Comparison of ENCODE assay signal across 8 cellular contexts in the genomic region with DNA sequence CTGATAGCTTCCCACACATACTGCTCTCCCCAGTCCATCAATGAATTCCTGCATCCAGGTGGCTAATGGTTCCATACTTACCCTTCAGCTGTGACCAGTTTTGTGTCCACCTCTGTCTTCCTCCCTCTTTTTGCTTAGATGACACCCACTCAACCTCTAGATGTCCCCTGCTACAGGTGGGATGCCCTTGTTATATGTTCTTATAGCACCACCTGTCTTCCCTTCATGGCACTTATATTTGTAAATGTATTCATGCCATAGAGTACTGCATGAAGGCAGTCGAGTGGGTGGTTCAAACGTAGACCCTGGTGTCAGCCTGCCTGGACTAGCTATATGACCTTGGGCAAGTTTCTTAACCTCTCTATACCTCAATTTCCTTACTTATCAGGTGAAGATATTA. TPM values are rescaled to one million over a fixed set of nuclear protein-coding genes. Genes with fewer than 3 reads are reported as not detected.
DNase-seq lines count a peak whose midpoint lies in the region; ATAC-seq and TF ChIP-seq lines count a peak whose summit lies in the region.

No MANE protein-coding gene starts in this region.

- H3K36me3 Mint-ChIP-seq in natural killer cell treated with Interleukin-12 subunit alpha and Interleukin-12 subunit beta and Interleukin-15 and Interleukin-18, amount 100 ng/mL, for 72 hours = peaks cover 10% of the 10 kb centered on the region
- H3K36me3 Mint-ChIP-seq in mesothelial cell of epicardium = peaks cover 17% of the 10 kb centered on the region

- H3K4me2 ChIP-seq in SK-N-SH = no peak overlapping the region

- H3K36me3 ChIP-seq in SK-N-SH (replicated peaks in 1 of 2; ENCODE audit: control insufficient read depth in 1 of 2, insufficient read depth in 2 of 2, low read length in 1 of 2) = peaks cover 0 to 4% of the 10 kb centered on the region in 2 experiments

- DNase-seq in SK-N-SH (peak; percentile 16), left colon (no peak), NCI-H2227 treated with DMSO at 0.1 percent for 48 hours (lab: John Stamatoyannopoulos, UW) (no peak), activated gamma-delta T cell (lab: John Stamatoyannopoulos, UW) (no peak), mesothelial cell of epicardium (ENCODE audit: low spot score in 2 of 2, unreplicated experiment in 2 of 2) (no peak)
- DNase-seq in natural killer cell treated with Interleukin-12 subunit alpha and Interleukin-12 subunit beta and Interleukin-15 and Interleukin-18, amount 100 ng/mL, for 72 hours (ENCODE audit: low spot score) = no peak

- H4K20me1 ChIP-seq in SK-N-SH (ENCODE audit: insufficient read depth) = no peaks in the 10 kb centered on the region

- no peaks in the 10 kb centered on the region for H3K9me3 ChIP-seq in SK-N-SH

- no peaks in the 10 kb centered on the region for H3K4me1 ChIP-seq in SK-N-SH (ENCODE audit: control insufficient read depth in 1 of 2, insufficient read depth in 2 of 2, low read depth in 1 of 2, low read length in 1 of 2)

- H3K27me3 Mint-ChIP-seq in natural killer cell treated with Interleukin-12 subunit alpha and Interleukin-12 subunit beta and Interleukin-15 and Interleukin-18, amount 100 ng/mL, for 72 hours = peaks cover 20 to 40% of the 10 kb centered on the region in 2 donors
- H3K27me3 Mint-ChIP-seq in mesothelial cell of epicardium (ENCODE audit: low read depth) = peaks cover 4% of the 10 kb centered on the region

- no peaks in the 10 kb centered on the region for H3K9me3 Mint-ChIP-seq in natural killer cell treated with Interleukin-12 subunit alpha and Interleukin-12 subunit beta and Interleukin-15 and Interleukin-18, amount 100 ng/mL, for 72 hours
- H3K9me3 Mint-ChIP-seq in mesothelial cell of epicardium = peaks cover 15% of the 10 kb centered on the region

- TF ChIP-seq EP300 in SK-N-SH (IDR thresholded peaks at IDR 0.05; ENCODE audit: borderline replicate concordance in 1 of 2, low read depth in 1 of 2, low read length in 1 of 2) = no peak

- 22% methylated on average over 2 of the region's 2 CpGs for WGBS in SK-N-SH (ENCODE audit: low lambda C conversion rate)

- H3K9me2 ChIP-seq in SK-N-SH = no peaks in the 10 kb centered on the region

- no peak overlapping the region for H3K4me3 Mint-ChIP-seq in natural killer cell treated with Interleukin-12 subunit alpha and Interleukin-12 subunit beta and Interleukin-15 and Interleukin-18, amount 100 ng/mL, for 72 hours
- no peak overlapping the region for H3K4me3 Mint-ChIP-seq in mesothelial cell of epicardium

- no peak overlapping the region for H3K9ac ChIP-seq in SK-N-SH

- peak; percentile 57 for TF ChIP-seq RAD21 in SK-N-SH (IDR thresholded peaks at IDR 0.05; ENCODE audit: low read length)

- H3K27ac Mint-ChIP-seq in natural killer cell treated with Interleukin-12 subunit alpha and Interleukin-12 subunit beta and Interleukin-15 and Interleukin-18, amount 100 ng/mL, for 72 hours = no peak overlapping the region
- no peak overlapping the region for H3K27ac Mint-ChIP-seq in mesothelial cell of epicardium

- TF ChIP-seq CTCF in SK-N-SH (IDR thresholded peaks at IDR 0.05) (peak; percentile 27), mesothelial cell of epicardium (IDR thresholded peaks at IDR 0.05; ENCODE audit: unreplicated experiment) (no peak)

- intact Hi-C loops in left colon (cut with DNase I, micrococcal nuclease) = no loop called here

- H2AFZ ChIP-seq in SK-N-SH (ENCODE audit: low read depth) = no peak overlapping the region

- CTCF ChIA-PET in SK-N-SH (lab: Yijun Ruan, JAX) = interaction anchor here (1.0 to 2.4 kb wide), 3 partner anchors 120 to 318 kb away, joined by 4 to 9 read pairs (median 7); no protein-coding TSS in a partner anchor

- H3K4me1 Mint-ChIP-seq in natural killer cell treated with Interleukin-12 subunit alpha and Interleukin-12 subunit beta and Interleukin-15 and Interleukin-18, amount 100 ng/mL, for 72 hours (ENCODE audit: low read depth in 2 of 2) = peaks cover 2 to 4% of the 10 kb centered on the region in 2 donors
- peaks cover 2% of the 10 kb centered on the region for H3K4me1 Mint-ChIP-seq in mesothelial cell of epicardium

- H3K27ac ChIP-seq in SK-N-SH (ENCODE audit: low read depth in 2 of 2, low read length in 1 of 2) = no peak overlapping the region

- H3K27me3 ChIP-seq in SK-N-SH (ENCODE audit: insufficient read depth) = no peaks in the 10 kb centered on the region

- no peaks in the 10 kb centered on the region for H3F3A ChIP-seq in SK-N-SH (replicated peaks; ENCODE audit: insufficient read depth)

- no peaks in the 10 kb centered on the region for H3K79me2 ChIP-seq in SK-N-SH (ENCODE audit: insufficient read depth)

- no peak overlapping the region for H3K4me3 ChIP-seq in SK-N-SH (ENCODE audit: low read depth in 2 of 2, low read length in 1 of 2)

- ATAC-seq in GM19023 (IDR thresholded peaks at IDR 0.05; ENCODE audit: unreplicated experiment) (peak; percentile 77), HG02943 (IDR thresholded peaks at IDR 0.05; ENCODE audit: low read depth, unreplicated experiment) (peak; percentile 64), left colon (peak; percentile 58)
- ATAC-seq in natural killer cell treated with Interleukin-12 subunit alpha and Interleukin-12 subunit beta and Interleukin-15 and Interleukin-18, amount 100 ng/mL, for 72 hours = no peak

- POLR2A ChIA-PET in SK-N-SH (lab: Yijun Ruan, JAX) = no interaction called here

TF ChIP-seq in SK-N-SH, 30 proteins besides CTCF, POLR2A, EP300 and RAD21:
- TF ChIP-seq SMC3 (IDR thresholded peaks at IDR 0.05; ENCODE audit: low read depth, low read length) (peak; percentile 28; the same call in 1 of the 2 replicates), TAF1 (IDR thresholded peaks at IDR 0.05; ENCODE audit: borderline replicate concordance, low read depth, low read length) (no peak), RCOR1 (IDR thresholded peaks at IDR 0.05; ENCODE audit: low read length) (no peak), CHD2 (IDR thresholded peaks at IDR 0.05; ENCODE audit: low read length, partially characterized antibody) (no peak)
- TF ChIP-seq, protein P1, sequence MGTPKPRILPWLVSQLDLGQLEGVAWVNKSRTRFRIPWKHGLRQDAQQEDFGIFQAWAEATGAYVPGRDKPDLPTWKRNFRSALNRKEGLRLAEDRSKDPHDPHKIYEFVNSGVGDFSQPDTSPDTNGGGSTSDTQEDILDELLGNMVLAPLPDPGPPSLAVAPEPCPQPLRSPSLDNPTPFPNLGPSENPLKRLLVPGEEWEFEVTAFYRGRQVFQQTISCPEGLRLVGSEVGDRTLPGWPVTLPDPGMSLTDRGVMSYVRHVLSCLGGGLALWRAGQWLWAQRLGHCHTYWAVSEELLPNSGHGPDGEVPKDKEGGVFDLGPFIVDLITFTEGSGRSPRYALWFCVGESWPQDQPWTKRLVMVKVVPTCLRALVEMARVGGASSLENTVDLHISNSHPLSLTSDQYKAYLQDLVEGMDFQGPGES (IDR thresholded peaks at IDR 0.05; ENCODE audit: low read depth, low read length) = no peak
- TF ChIP-seq, protein P2, sequence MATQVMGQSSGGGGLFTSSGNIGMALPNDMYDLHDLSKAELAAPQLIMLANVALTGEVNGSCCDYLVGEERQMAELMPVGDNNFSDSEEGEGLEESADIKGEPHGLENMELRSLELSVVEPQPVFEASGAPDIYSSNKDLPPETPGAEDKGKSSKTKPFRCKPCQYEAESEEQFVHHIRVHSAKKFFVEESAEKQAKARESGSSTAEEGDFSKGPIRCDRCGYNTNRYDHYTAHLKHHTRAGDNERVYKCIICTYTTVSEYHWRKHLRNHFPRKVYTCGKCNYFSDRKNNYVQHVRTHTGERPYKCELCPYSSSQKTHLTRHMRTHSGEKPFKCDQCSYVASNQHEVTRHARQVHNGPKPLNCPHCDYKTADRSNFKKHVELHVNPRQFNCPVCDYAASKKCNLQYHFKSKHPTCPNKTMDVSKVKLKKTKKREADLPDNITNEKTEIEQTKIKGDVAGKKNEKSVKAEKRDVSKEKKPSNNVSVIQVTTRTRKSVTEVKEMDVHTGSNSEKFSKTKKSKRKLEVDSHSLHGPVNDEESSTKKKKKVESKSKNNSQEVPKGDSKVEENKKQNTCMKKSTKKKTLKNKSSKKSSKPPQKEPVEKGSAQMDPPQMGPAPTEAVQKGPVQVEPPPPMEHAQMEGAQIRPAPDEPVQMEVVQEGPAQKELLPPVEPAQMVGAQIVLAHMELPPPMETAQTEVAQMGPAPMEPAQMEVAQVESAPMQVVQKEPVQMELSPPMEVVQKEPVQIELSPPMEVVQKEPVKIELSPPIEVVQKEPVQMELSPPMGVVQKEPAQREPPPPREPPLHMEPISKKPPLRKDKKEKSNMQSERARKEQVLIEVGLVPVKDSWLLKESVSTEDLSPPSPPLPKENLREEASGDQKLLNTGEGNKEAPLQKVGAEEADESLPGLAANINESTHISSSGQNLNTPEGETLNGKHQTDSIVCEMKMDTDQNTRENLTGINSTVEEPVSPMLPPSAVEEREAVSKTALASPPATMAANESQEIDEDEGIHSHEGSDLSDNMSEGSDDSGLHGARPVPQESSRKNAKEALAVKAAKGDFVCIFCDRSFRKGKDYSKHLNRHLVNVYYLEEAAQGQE (IDR thresholded peaks at IDR 0.05; ENCODE audit: low read depth, low read length) = no peak
- TF ChIP-seq, protein P3, sequence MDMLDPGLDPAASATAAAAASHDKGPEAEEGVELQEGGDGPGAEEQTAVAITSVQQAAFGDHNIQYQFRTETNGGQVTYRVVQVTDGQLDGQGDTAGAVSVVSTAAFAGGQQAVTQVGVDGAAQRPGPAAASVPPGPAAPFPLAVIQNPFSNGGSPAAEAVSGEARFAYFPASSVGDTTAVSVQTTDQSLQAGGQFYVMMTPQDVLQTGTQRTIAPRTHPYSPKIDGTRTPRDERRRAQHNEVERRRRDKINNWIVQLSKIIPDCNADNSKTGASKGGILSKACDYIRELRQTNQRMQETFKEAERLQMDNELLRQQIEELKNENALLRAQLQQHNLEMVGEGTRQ (IDR thresholded peaks at IDR 0.05; ENCODE audit: borderline replicate concordance, low read depth, low read length) = no peak
TF ChIP-seq in SK-N-SH: peak in this region for 1.

RNA-seq across cellular contexts. Expression of a gene that starts 6.5 kb away (rescaled TPM):
- polyA plus RNA-seq in SK-N-SH (2012; rRNA removed) = 4.5 and 6.0 TPM in 2 replicates
- polyA plus RNA-seq in SK-N-SH (2012; cell fraction: cytosol; rRNA removed) = 7.2 and 8.1 TPM in 2 replicates
- 2.3 and 6.1 TPM in 2 replicates for polyA plus RNA-seq in SK-N-SH (2012; cell fraction: nucleus; rRNA removed)
- 10 to 100 TPM; 12.6 to 13.8 TPM for total RNA-seq in left colon
- total RNA-seq in natural killer cell treated with Interleukin-12 subunit alpha and Interleukin-12 subunit beta and Interleukin-15 and Interleukin-18, amount 100 ng/mL, for 72 hours = 10 to 100 TPM in 1 of 2 donors, 1 to 10 TPM in 1; 9.1 to 15.7 TPM
- total RNA-seq in mesothelial cell of epicardium = 39.2 to 43.1 TPM (median 40.8 TPM) in 3 replicates

Comparison
In these comparisons a context has a peak if more than half of its experiments do, and no peak if none do; other contexts are left out.
1. ATAC-seq: peak in GM19023 (single experiment), HG02943 (single experiment) and left colon (single experiment); none in natural killer cell treated with Interleukin-12 subunit alpha and Interleukin-12 subunit beta and Interleukin-15 and Interleukin-18, amount 100 ng/mL, for 72 hours (0 of 2).